In genomic region chr16:83680980-83681379, GRCh38 we compare ENCODE assay signal across 28 cellular contexts.
"Had no signal": no experiment of that assay in that cellular context is flagged by ENCODE, and none has a peak within 500 bp of the region (broad histone marks: within the 10 kb centered on the region; RNA-seq: fewer than 3 reads in every experiment).

No MANE protein-coding gene starts in this region.

- H3K79me2 ChIP-seq: parathyroid adenoma had no signal

- H3K36me3 Mint-ChIP-seq: natural killer cell; stimulated activated effector memory CD8-positive, alpha-beta T cell treated with anti-CD3 and anti-CD28 coated beads, Interleukin-12 subunit alpha, Interleukin-12 subunit beta, amount 100 ng/mL, for 72 hours; stimulated activated naive B cell treated with anti-CD40 and anti-IgM and Interleukin-4, amounts not matched to agents 10 μg/mL and 1 μg/mL and 100 μg/mL, for 72 hours had no signal

- H3K27ac ChIP-seq: ovary, parathyroid adenoma, psoas muscle, right lobe of liver, sigmoid colon, stomach, thoracic aorta, thyroid gland, tibial nerve, upper lobe of left lung, vagina had no signal

- H3K4me1 Mint-ChIP-seq: natural killer cell; stimulated activated effector memory CD8-positive, alpha-beta T cell treated with anti-CD3 and anti-CD28 coated beads, Interleukin-12 subunit alpha, Interleukin-12 subunit beta, amount 100 ng/mL, for 72 hours had no signal

- H2AFZ ChIP-seq: parathyroid adenoma had no signal

- H3K9me3 Mint-ChIP-seq: natural killer cell; nephron; neural crest cell; stimulated activated effector memory CD8-positive, alpha-beta T cell treated with anti-CD3 and anti-CD28 coated beads, Interleukin-12 subunit alpha, Interleukin-12 subunit beta, amount 100 ng/mL, for 72 hours; stimulated activated naive B cell treated with anti-CD40 and anti-IgM and Interleukin-4, amounts not matched to agents 10 μg/mL and 1 μg/mL and 100 μg/mL, for 72 hours; stimulated activated naive CD8-positive, alpha-beta T cell treated with anti-CD3 and anti-CD28 coated beads, Interleukin-15, Interleukin-2, amounts not matched to agents 100 ng/mL and 50 ng/mL, for 24 hours had no signal

- FAIRE-seq: small intestine, urothelium cell line had no signal

- H3K4me1 ChIP-seq: parathyroid adenoma, psoas muscle, right lobe of liver, sigmoid colon, stomach, thyroid gland, tibial nerve, upper lobe of left lung, vagina had no signal

- H3K9ac ChIP-seq: parathyroid adenoma had no signal

- H3K27me3 ChIP-seq: ovary, right lobe of liver, sigmoid colon, thyroid gland, tibial nerve, upper lobe of left lung, vagina had no signal

- H3K27ac Mint-ChIP-seq: natural killer cell; progenitor cell of endocrine pancreas; stimulated activated effector memory CD8-positive, alpha-beta T cell treated with anti-CD3 and anti-CD28 coated beads, Interleukin-12 subunit alpha, Interleukin-12 subunit beta, amount 100 ng/mL, for 72 hours; stimulated activated naive B cell treated with anti-CD40 and anti-IgM and Interleukin-4, amounts not matched to agents 10 μg/mL and 1 μg/mL and 100 μg/mL, for 72 hours; stimulated activated naive CD8-positive, alpha-beta T cell treated with anti-CD3 and anti-CD28 coated beads, Interleukin-15, Interleukin-2, amounts not matched to agents 100 ng/mL and 50 ng/mL, for 24 hours had no signal

- H3K4me3 ChIP-seq: ovary, psoas muscle, right lobe of liver, sigmoid colon, stomach, thoracic aorta, thyroid gland, tibial nerve, upper lobe of left lung, vagina had no signal

- H3K4me3 Mint-ChIP-seq: natural killer cell; nephron; neural crest cell; stimulated activated effector memory CD8-positive, alpha-beta T cell treated with anti-CD3 and anti-CD28 coated beads, Interleukin-12 subunit alpha, Interleukin-12 subunit beta, amount 100 ng/mL, for 72 hours; stimulated activated naive B cell treated with anti-CD40 and anti-IgM and Interleukin-4, amounts not matched to agents 10 μg/mL and 1 μg/mL and 100 μg/mL, for 72 hours; stimulated activated naive CD8-positive, alpha-beta T cell treated with anti-CD3 and anti-CD28 coated beads, Interleukin-15, Interleukin-2, amounts not matched to agents 100 ng/mL and 50 ng/mL, for 24 hours had no signal

- H3K36me3 ChIP-seq: ovary, right lobe of liver, sigmoid colon, stomach, thyroid gland, tibial nerve, upper lobe of left lung, vagina had no signal

- DNase-seq: natural killer cell; occipital lobe; ovary; psoas muscle; right cardiac atrium; right lobe of liver; sigmoid colon; stimulated activated CD4-positive, alpha-beta T cell treated with anti-CD3 and anti-CD28 coated beads, Interleukin-15, amount 100 ng/mL, for 24 hours; stimulated activated CD4-positive, alpha-beta T cell treated with anti-CD3 and anti-CD28 coated beads, Interleukin-2, amount 100 ng/mL, for 24 hours; stimulated activated CD4-positive, alpha-beta T cell treated with anti-CD3 and anti-CD28 coated beads, Interleukin-2, amount 100 ng/mL, for 48 hours; stimulated activated CD4-positive, alpha-beta T cell treated with anti-CD3 and anti-CD28 coated beads, Interleukin-4, amount 100 ng/mL, for 24 hours; stimulated activated naive B cell treated with anti-CD40 and anti-IgM and Interleukin-4, amounts not matched to agents 10 μg/mL and 1 μg/mL and 100 μg/mL, for 72 hours; stimulated activated naive CD4-positive, alpha-beta T cell treated with Interleukin-2 at 50 U/mL for 16 hours; stomach; thyroid gland; trophoblast cell had no signal

- H3K9me3 ChIP-seq: ovary, psoas muscle, right lobe of liver, sigmoid colon, stomach, thoracic aorta, thyroid gland, tibial nerve, upper lobe of left lung, vagina had no signal
